ENCODE assay signal across 26 cellular contexts in the genomic region with DNA sequence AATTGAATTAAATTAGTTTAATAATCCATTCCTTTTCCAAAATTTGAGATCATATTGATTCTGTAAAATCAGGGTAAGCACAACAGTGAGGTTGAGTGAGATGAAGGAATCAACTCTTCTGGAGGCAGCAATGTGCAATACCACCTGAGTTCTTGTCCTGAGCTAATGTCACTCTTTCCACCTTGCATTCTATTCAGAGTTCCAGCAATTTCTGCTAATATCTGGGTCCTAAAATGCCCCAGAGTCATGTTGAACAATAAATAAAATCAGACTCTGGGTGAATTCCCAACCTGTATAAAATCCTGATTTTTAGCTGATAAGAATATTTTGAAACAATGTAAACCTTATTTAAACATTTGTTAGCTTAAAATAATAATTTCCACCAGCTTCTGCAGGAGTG.
"Had no signal": no experiment of that assay in that cellular context is flagged by ENCODE, and none has a peak within 500 bp of the region (broad histone marks: within the 10 kb centered on the region; RNA-seq: fewer than 3 reads in every experiment).

No MANE protein-coding gene starts in this region.

- FAIRE-seq: small intestine, urothelium cell line had no signal

- H3K79me2 ChIP-seq: parathyroid adenoma had no signal

- H3K4me2 ChIP-seq: neural progenitor cell had no signal

- H3K27me3 ChIP-seq: neural progenitor cell, ovary, right lobe of liver, sigmoid colon, stomach, thyroid gland, tibial nerve, upper lobe of left lung, vagina had no signal

- H3K9ac ChIP-seq: neural progenitor cell, parathyroid adenoma had no signal

- H3K9me3 ChIP-seq: ovary, psoas muscle, right lobe of liver, sigmoid colon, thoracic aorta, thyroid gland, vagina had no signal

- H3K4me3 ChIP-seq: neural progenitor cell, ovary, psoas muscle, right lobe of liver, sigmoid colon, stomach, thoracic aorta, thyroid gland, tibial nerve, upper lobe of left lung, vagina had no signal

- H3K4me1 ChIP-seq: parathyroid adenoma, psoas muscle, right lobe of liver, sigmoid colon, stomach, thyroid gland, tibial nerve, upper lobe of left lung, vagina had no signal

- H2AFZ ChIP-seq: neural progenitor cell, parathyroid adenoma had no signal

- H3K36me3 ChIP-seq: neural progenitor cell, ovary, right lobe of liver, sigmoid colon, stomach, thoracic aorta, thyroid gland, tibial nerve, upper lobe of left lung, vagina had no signal

- DNase-seq: natural killer cell; occipital lobe; ovary; posterior cingulate gyrus; psoas muscle; right cardiac atrium; right lobe of liver; sigmoid colon; small intestine; stimulated activated CD4-positive, alpha-beta T cell treated with anti-CD3 and anti-CD28 coated beads, Interleukin-15, amount 100 ng/mL, for 24 hours; stimulated activated CD4-positive, alpha-beta T cell treated with anti-CD3 and anti-CD28 coated beads, Interleukin-2, amount 100 ng/mL, for 24 hours; stimulated activated CD4-positive, alpha-beta T cell treated with anti-CD3 and anti-CD28 coated beads, Interleukin-2, amount 100 ng/mL, for 48 hours; stimulated activated CD4-positive, alpha-beta T cell treated with anti-CD3 and anti-CD28 coated beads, Interleukin-4, amount 100 ng/mL, for 24 hours; stimulated activated naive B cell treated with anti-CD40 and anti-IgM and Interleukin-4, amounts not matched to agents 10 μg/mL and 1 μg/mL and 100 μg/mL, for 72 hours; stimulated activated naive CD4-positive, alpha-beta T cell treated with Interleukin-2 at 50 U/mL for 16 hours; stomach; thyroid gland; trophoblast cell; upper lobe of left lung had no signal

- ATAC-seq: natural killer cell; psoas muscle; right cardiac atrium; right lobe of liver; stimulated activated effector memory CD8-positive, alpha-beta T cell treated with anti-CD3 and anti-CD28 coated beads, Interleukin-12 subunit alpha, Interleukin-12 subunit beta, amount 100 ng/mL, for 72 hours; stimulated activated naive B cell treated with anti-CD40 and anti-IgM and Interleukin-4, amounts not matched to agents 10 μg/mL and 1 μg/mL and 100 μg/mL, for 72 hours had no signal

- H3K27ac ChIP-seq: neural progenitor cell, ovary, parathyroid adenoma, psoas muscle, right lobe of liver, sigmoid colon, stomach, thoracic aorta, thyroid gland, tibial nerve, upper lobe of left lung, vagina had no signal
